Comparison of ENCODE assay signal across 8 cellular contexts in genomic region chr16:1772362-1772907, GRCh38. TPM values are rescaled to one million over a fixed set of nuclear protein-coding genes. Genes with fewer than 3 reads are reported as not detected.
DNase-seq lines count a peak whose midpoint lies in the region; ATAC-seq, FAIRE-seq and TF ChIP-seq lines count a peak whose summit lies in the region.

Gene EME2, plus strand, starts transcription at chr16:1772810. Its CDS starts 418 bp downstream, at chr16:1773228.

- TF ChIP-seq POLR2A in suprapubic skin (IDR thresholded peaks at IDR 0.05) (no peak), GM12892 (IDR thresholded peaks at IDR 0.05; ENCODE audit: low read depth, low read length) (no peak)

- ATAC-seq in GM18870 (IDR thresholded peaks at IDR 0.05; ENCODE audit: unreplicated experiment) (peak; percentile 6), mucosa of descending colon (peak; percentile 27)

- no peak for TF ChIP-seq CTCF in mucosa of descending colon (IDR thresholded peaks at IDR 0.05)
- TF ChIP-seq CTCF in suprapubic skin (IDR thresholded peaks at IDR 0.05) = no peak

- intact Hi-C loops in mucosa of descending colon (cut with DNase I, micrococcal nuclease) = no loop called here

- H3K27me3 ChIP-seq in duodenal mucosa (ENCODE audit: control insufficient read depth in 1 of 2, insufficient read depth in 2 of 2, low read length in 2 of 2) = no peaks in the 10 kb centered on the region
- no peaks in the 10 kb centered on the region for H3K27me3 ChIP-seq in suprapubic skin

- H3K36me3 ChIP-seq in duodenal mucosa (ENCODE audit: control insufficient read depth in 1 of 2, insufficient read depth in 2 of 2, low read length in 2 of 2) (peaks cover 7 to 38% of the 10 kb centered on the region in 2 donors), mucosa of descending colon (ENCODE audit: low read depth) (peaks cover 2% of the 10 kb centered on the region), suprapubic skin (peaks cover 37% of the 10 kb centered on the region)

- peak; percentile 16 for FAIRE-seq in HTR-8/SVneo (lab: Jason Lieb, UNC)
- no peak for FAIRE-seq in GM12892 (lab: Jason Lieb, UNC)

- H3K9ac ChIP-seq in duodenal mucosa (ENCODE audit: low read depth in 1 of 2, low read length in 2 of 2) = peak within 1 kb of the TSS; percentile 50 to 75

- H3K4me1 ChIP-seq in duodenal mucosa (ENCODE audit: control insufficient read depth in 1 of 2, insufficient read depth in 2 of 2, low read length in 2 of 2) (peaks cover 12 to 31% of the 10 kb centered on the region in 2 donors), mucosa of descending colon (ENCODE audit: low read depth) (peaks cover 31% of the 10 kb centered on the region), suprapubic skin (peaks cover 47% of the 10 kb centered on the region)

- no CpG with 5 or more reads among the region's 53 CpGs for WGBS in suprapubic skin

- no peaks in the 10 kb centered on the region for H3K9me3 ChIP-seq in duodenal mucosa (ENCODE audit: control insufficient read depth in 1 of 2, low read length in 2 of 2)
- H3K9me3 ChIP-seq in mucosa of descending colon = no peaks in the 10 kb centered on the region
- H3K9me3 ChIP-seq in suprapubic skin = no peaks in the 10 kb centered on the region

- no peak for TF ChIP-seq EP300 in suprapubic skin (IDR thresholded peaks at IDR 0.05)

- H3K27ac ChIP-seq in duodenal mucosa (ENCODE audit: low read depth, low read length) (peak within 1 kb of the TSS; percentile 80), suprapubic skin (peak within 1 kb of the TSS; percentile 94)

- DNase-seq in HTR-8/SVneo (ENCODE audit: insufficient read length, low spot score) (no peak), mucosa of descending colon (peak in 2 of 3 donors; percentile 59 to 77), suprapubic skin (ENCODE audit: low spot score in 2 of 2) (no peak), NCI-H524 treated with DMSO at 0.1 percent for 48 hours (lab: John Stamatoyannopoulos, UW) (no peak), GM12892 (ENCODE audit: insufficient read length) (no peak)
- DNase-seq in activated CD4-positive, CD25-positive, alpha-beta regulatory T cell treated with anti-CD3 and anti-CD28 coated beads, Interleukin-2, amount 50 U/mL, for 72 hours = peak; percentile 61

- peak within 1 kb of the TSS; percentile 77 to 91 for H3K4me3 ChIP-seq in duodenal mucosa (ENCODE audit: low read depth in 1 of 2, low read length in 2 of 2)
- peak within 1 kb of the TSS; percentile 89 for H3K4me3 ChIP-seq in mucosa of descending colon
- peak within 1 kb of the TSS; percentile 92 for H3K4me3 ChIP-seq in suprapubic skin

RNA-seq across cellular contexts. Expression of gene EME2, which starts in this region (rescaled TPM):
- 10 to 100 TPM; 18.4 to 43.1 (median 24.7) TPM for total RNA-seq in mucosa of descending colon
- 10 to 100 TPM in 2 of 4 donors, 1 to 10 TPM in 2; 9.8 to 26.3 (median 15.1) TPM for total RNA-seq in suprapubic skin
- polyA plus RNA-seq in GM12892 (2012; ENCODE audit: missing spikeins) = 6.3 TPM

Comparison
In these comparisons a context has a peak if more than half of its experiments do, and no peak if none do; other contexts are left out.
1. DNase-seq: peak in activated CD4-positive, CD25-positive, alpha-beta regulatory T cell treated with anti-CD3 and anti-CD28 coated beads, Interleukin-2, amount 50 U/mL, for 72 hours (single experiment) and mucosa of descending colon (2 of 3); none in HTR-8/SVneo (single experiment), suprapubic skin (0 of 2), NCI-H524 treated with DMSO at 0.1 percent for 48 hours (single experiment) and GM12892 (single experiment).
2. Peak in every context shown above with its lines, with median percentiles within 50 percentile points of each other: H3K4me3 ChIP-seq.